ENCODE assay signal across 8 cellular contexts in genomic region chr2:231400668-231401054, GRCh38. TPM values are rescaled to one million over a fixed set of nuclear protein-coding genes. Genes with fewer than 3 reads are reported as not detected.
DNase-seq lines count a peak whose midpoint lies in the region; ATAC-seq and TF ChIP-seq lines count a peak whose summit lies in the region.
"Not testable (repeated sequence)": the region's sequence is repeated elsewhere in the genome, so short reads cannot be mapped to it uniquely, and the experiment has no call there.

No MANE protein-coding gene starts in this region.

- TF ChIP-seq CTCF in HFFc6 (IDR thresholded peaks at IDR 0.05); WERI-Rb-1 (IDR thresholded peaks at IDR 0.05; ENCODE audit: low read depth, low read length); coronary artery (IDR thresholded peaks at IDR 0.05); natural killer cell (IDR thresholded peaks at IDR 0.05): not testable (repeated sequence)
- peak; percentile 40; the same call in 1 of the 2 replicates for TF ChIP-seq CTCF in PC-9 (conservative IDR thresholded peaks at IDR 0.05)
- peak in 1 of 7 experiments; percentile 3 for TF ChIP-seq CTCF in stomach (IDR thresholded peaks at IDR 0.05)

- H3K9me3 ChIP-seq in PC-9 (ENCODE audit: insufficient read depth, low read depth); WERI-Rb-1 (ENCODE audit: severe bottlenecking); stomach: not testable (repeated sequence)

- TF ChIP-seq POLR2A in stomach (IDR thresholded peaks at IDR 0.05) = not testable (repeated sequence)

- 35 to 43% (median 41%) methylated on average over 8 of the region's 8 CpGs for WGBS in stomach, 5 donors

- H3K27me3 ChIP-seq in ACC112 (ENCODE audit: insufficient read depth, low read length) (peaks cover 14% of the 10 kb centered on the region), stomach (peaks cover 0 to 11% (median 9%) of the 10 kb centered on the region in 3 donors)
- H3K27me3 ChIP-seq in PC-9 (ENCODE audit: insufficient read depth, low read depth); WERI-Rb-1 (ENCODE audit: insufficient read depth, low read depth, severe bottlenecking): not testable (repeated sequence)

- H4K20me1 ChIP-seq in PC-9 (ENCODE audit: insufficient read depth) = not testable (repeated sequence)

- H2AFZ ChIP-seq in ACC112 (ENCODE audit: low read length, unreplicated experiment) (peak overlapping the region; percentile 78), PC-9 (peak overlapping the region; percentile 48)

- H3F3A ChIP-seq in PC-9 (ENCODE audit: insufficient read depth, low read depth) = peaks cover 10% of the 10 kb centered on the region

- H3K27me3 Mint-ChIP-seq in HFFc6 (ENCODE audit: insufficient read depth); immature natural killer cell (ENCODE audit: low read depth in 3 of 3); natural killer cell (ENCODE audit: low read depth in 2 of 2): not testable (repeated sequence)

- CTCF ChIA-PET in PC-9 (lab: Charles Lee) = interaction anchor here (0.6 to 1.6 kb wide), 12 partner anchors 13 to 977 kb away, joined by 3 to 12 read pairs (median 4); no protein-coding TSS in a partner anchor

- ATAC-seq in natural killer cell = not testable (repeated sequence)

- POLR2A ChIA-PET in PC-9 (lab: Charles Lee; ENCODE audit: unreplicated experiment) = interaction anchor here (0.5 to 0.7 kb wide), 4 partner anchors 22 to 389 kb away, joined by 3 to 9 read pairs (median 4); no protein-coding TSS in a partner anchor

- H3K9me2 ChIP-seq in PC-9 (ENCODE audit: insufficient read depth) = not testable (repeated sequence)

- not testable (repeated sequence) for H3K79me2 ChIP-seq in ACC112 (ENCODE audit: control insufficient read depth, insufficient read depth, low read length, unreplicated experiment); PC-9 (ENCODE audit: low read depth)

- BruUV-seq in PC-9 (replicated peaks; lab: Mats Ljungman, UMichigan) = not testable (repeated sequence)

- H3K4me1 ChIP-seq in ACC112 (ENCODE audit: control insufficient read depth, insufficient read depth, low read length, unreplicated experiment) = not testable (repeated sequence)
- H3K4me1 ChIP-seq in PC-9 (replicated peaks; ENCODE audit: insufficient read depth) (peaks cover 40% of the 10 kb centered on the region), stomach (peaks cover 22 to 53% (median 35%) of the 10 kb centered on the region in 4 donors)

- H3K27ac Mint-ChIP-seq in HFFc6 (peak overlapping the region; percentile 62), immature natural killer cell (peak overlapping the region in 5 of 6 donors; percentile 66 to 93 (median 79)), natural killer cell (peak overlapping the region; percentile 14 to 53)

- H3K9me3 Mint-ChIP-seq in HFFc6, immature natural killer cell, natural killer cell: not testable (repeated sequence)

- H3K4me3 ChIP-seq in ACC112 (ENCODE audit: low read depth, low read length); stomach: not testable (repeated sequence)
- H3K4me3 ChIP-seq in PC-9 (peak overlapping the region; percentile 13; the same call in 1 of the 2 replicates), WERI-Rb-1 (ENCODE audit: low read depth, low read length) (peak overlapping the region; percentile 31), coronary artery (peak overlapping the region; percentile 50)

- not testable (repeated sequence) for H3K36me3 ChIP-seq in ACC112 (ENCODE audit: insufficient read depth, low read length); PC-9 (ENCODE audit: low read depth); WERI-Rb-1
- H3K36me3 ChIP-seq in stomach = peaks cover 0 to 21% (median 15%) of the 10 kb centered on the region in 4 donors

- intact Hi-C loops in PC-9 (cut with micrococcal nuclease; ENCODE audit: unreplicated experiment) = loop anchor here (1.0 kb wide), 1 partner anchor 103 kb away; no protein-coding TSS in a partner anchor
- intact Hi-C loops in natural killer cell (cut with micrococcal nuclease); stomach (cut with DNase I; ENCODE audit: low total_unique reads): not testable (repeated sequence)

- not testable (repeated sequence) for H3K36me3 Mint-ChIP-seq in HFFc6 (ENCODE audit: low read depth); immature natural killer cell; natural killer cell

- peak overlapping the region; percentile 76 for H3K4me2 ChIP-seq in PC-9

- H3K4me3 Mint-ChIP-seq in HFFc6 = peak overlapping the region; percentile 35
- H3K4me3 Mint-ChIP-seq in immature natural killer cell, natural killer cell: not testable (repeated sequence)

- not testable (repeated sequence) for H3K27ac ChIP-seq in ACC112 (ENCODE audit: low read depth, low read length)
- peak overlapping the region; percentile 76 for H3K27ac ChIP-seq in PC-9
- peak overlapping the region; percentile 82 for H3K27ac ChIP-seq in WERI-Rb-1
- H3K27ac ChIP-seq in coronary artery = peak overlapping the region; percentile 15 to 90
- peak overlapping the region in 4 of 5 donors; percentile 34 to 63 (median 49) for H3K27ac ChIP-seq in stomach

- H3K4me1 Mint-ChIP-seq in HFFc6 (ENCODE audit: low read depth) (peaks cover 25% of the 10 kb centered on the region), immature natural killer cell (peaks cover 30 to 43% of the 10 kb centered on the region in 2 donors), natural killer cell (peaks cover 30 to 52% of the 10 kb centered on the region in 2 donors)

- TF ChIP-seq EP300 in stomach (IDR thresholded peaks at IDR 0.05) = not testable (repeated sequence)

- not testable (repeated sequence) for DNase-seq in HFFc6; PC-9; WERI-Rb-1; coronary artery (ENCODE audit: low spot score); immature natural killer cell; natural killer cell; stomach

RNA-seq across cellular contexts. Expression of gene B3GNT7, which starts 5.2 kb away (rescaled TPM):
- total RNA-seq in HFFc6 (2021; fragmentation: NEBNext Ultra II Directional; extraction: Animal tissue kit (Norgen Biotek cat#: 25700)) = under 1 TPM in 5 of 6 experiments, not detected in 1; 0.09 to 0.15 (median 0.11) TPM
- total RNA-seq in PC-9 (2021) = 14.0 and 25.8 TPM in 2 replicates
- 1 to 10 TPM; 5.8 to 8.9 (median 7.8) TPM for polyA plus RNA-seq in immature natural killer cell
- total RNA-seq in natural killer cell = 100 to 1,000 TPM in 2 of 3 donors, 10 to 100 TPM in 1; 87.5 to 151 (median 113) TPM
- 100 to 1,000 TPM in 2 of 5 donors, 10 to 100 TPM in 3; 13.4 to 156 (median 33.8) TPM for total RNA-seq in stomach
- polyA plus RNA-seq in stomach = 1 to 10 TPM; 1.9 to 8.0 (median 6.1) TPM

Comparison
In these comparisons a context has a peak if more than half of its experiments do, and no peak if none do; other contexts are left out.
1. RNA of gene B3GNT7, which starts 5.2 kb away (total RNA-seq): 87.5 to 151 TPM in natural killer cell, 13.4 to 156 TPM in stomach and 14.0 to 25.8 TPM in PC-9; 0.09 to 0.15 TPM in HFFc6; every median in the first group is over 10 times any median in the second.
2. Peak in every context shown above with its lines, with median percentiles within 50 percentile points of each other: H3K27ac Mint-ChIP-seq.